Comparison of ENCODE assay signal across 8 cellular contexts in the genomic region with DNA sequence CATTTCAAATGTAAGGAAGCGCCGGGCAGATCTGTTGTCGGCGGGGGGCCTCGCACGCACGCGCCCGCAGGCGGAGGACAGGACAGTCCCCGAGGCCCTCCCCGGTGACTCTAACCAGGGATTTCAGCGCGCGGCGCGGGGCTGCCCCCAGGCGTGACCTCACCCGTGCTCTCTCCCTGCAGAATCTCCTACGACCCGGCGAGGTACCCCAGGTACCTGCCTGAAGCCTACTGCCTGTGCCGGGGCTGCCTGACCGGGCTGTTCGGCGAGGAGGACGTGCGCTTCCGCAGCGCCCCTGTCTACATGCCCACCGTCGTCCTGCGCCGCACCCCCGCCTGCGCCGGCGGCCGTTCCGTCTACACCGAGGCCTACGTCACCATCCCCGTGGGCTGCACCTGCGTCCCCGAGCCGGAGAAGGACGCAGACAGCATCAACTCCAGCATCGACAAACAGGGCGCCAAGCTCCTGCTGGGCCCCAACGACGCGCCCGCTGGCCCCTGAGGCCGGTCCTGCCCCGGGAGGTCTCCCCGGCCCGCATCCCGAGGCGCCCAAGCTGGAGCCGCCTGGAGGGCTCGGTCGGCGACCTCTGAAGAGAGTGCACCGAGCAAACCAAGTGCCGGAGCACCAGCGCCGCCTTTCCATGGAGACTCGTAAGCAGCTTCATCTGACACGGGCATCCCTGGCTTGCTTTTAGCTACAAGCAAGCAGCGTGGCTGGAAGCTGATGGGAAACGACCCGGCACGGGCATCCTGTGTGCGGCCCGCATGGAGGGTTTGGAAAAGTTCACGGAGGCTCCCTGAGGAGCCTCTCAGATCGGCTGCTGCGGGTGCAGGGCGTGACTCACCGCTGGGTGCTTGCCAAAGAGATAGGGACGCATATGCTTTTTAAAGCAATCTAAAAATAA. TPM values are rescaled to one million over a fixed set of nuclear protein-coding genes. Genes with fewer than 3 reads are reported as not detected.
DNase-seq lines count a peak whose midpoint lies in the region; ATAC-seq, FAIRE-seq and TF ChIP-seq lines count a peak whose summit lies in the region.

No MANE protein-coding gene starts in this region.

- H3K27ac Mint-ChIP-seq in CD14-positive monocyte = no peak overlapping the region

- H3K27me3 ChIP-seq in keratinocyte (ENCODE audit: control insufficient read depth, extremely low read depth, insufficient read depth, low read length) (peaks cover 22% of the 10 kb centered on the region), stomach (peaks cover 0 to 34% (median 19%) of the 10 kb centered on the region in 3 donors)

- H3K36me3 ChIP-seq in keratinocyte (ENCODE audit: control insufficient read depth in 2 of 2, extremely low read depth in 1 of 2, insufficient read depth in 2 of 2, low read length in 2 of 2) (no peaks in the 10 kb centered on the region), stomach (no peaks in the 10 kb centered on the region)

- H3K27me3 Mint-ChIP-seq in CD14-positive monocyte (ENCODE audit: low read depth in 3 of 3) = peaks cover 2 to 26% (median 22%) of the 10 kb centered on the region in 3 donors

- intact Hi-C loops in CD14-positive monocyte (cut with micrococcal nuclease) (no loop called here), stomach (cut with DNase I; ENCODE audit: low total_unique reads) (no loop called here)

- H3K9me3 ChIP-seq in keratinocyte (ENCODE audit: control insufficient read depth, low read depth, low read length) = no peaks in the 10 kb centered on the region
- H3K9me3 ChIP-seq in stomach = no peaks in the 10 kb centered on the region

- TF ChIP-seq EP300 in stomach (IDR thresholded peaks at IDR 0.05) = no peak

- H2AFZ ChIP-seq in keratinocyte (ENCODE audit: control insufficient read depth, low read length) = peak overlapping the region; percentile 63

- peak overlapping the region; percentile 86 for H3K4me2 ChIP-seq in keratinocyte (ENCODE audit: control insufficient read depth, extremely low read depth, insufficient read depth, low read depth, low read length)

- peaks cover 9% of the 10 kb centered on the region for H3K4me1 Mint-ChIP-seq in CD14-positive monocyte

- TF ChIP-seq CTCF in CD14-positive monocyte (IDR thresholded peaks at IDR 0.05) (no peak), cardiac fibroblast (IDR thresholded peaks at IDR 0.05; ENCODE audit: low read depth, low read length) (no peak), keratinocyte (optimal IDR thresholded peaks at IDR 0.05 in 1 of 3, IDR thresholded peaks at IDR 0.05 in 1 of 3, conservative IDR thresholded peaks at IDR 0.05 in 1 of 3; ENCODE audit: extremely low read depth in 1 of 3, insufficient read depth in 2 of 3, low read length in 3 of 3) (no peak), stomach (IDR thresholded peaks at IDR 0.05) (no peak), GM13976 (IDR thresholded peaks at IDR 0.05; ENCODE audit: borderline replicate concordance, control extremely low read depth, extremely low read depth, insufficient read depth, missing control alignments) (no peak)

- no peaks in the 10 kb centered on the region for H3K9me3 Mint-ChIP-seq in CD14-positive monocyte

- dilution Hi-C loops in keratinocyte (cut with MboI; ENCODE audit: extremely low pct_ligation_motif_present, low sequenced_read_pairs) = no loop called here

- no peaks in the 10 kb centered on the region for H3K9me1 ChIP-seq in keratinocyte (ENCODE audit: control insufficient read depth, extremely low read depth, insufficient read depth, low read length)

- H3K27ac ChIP-seq in keratinocyte (ENCODE audit: control insufficient read depth, insufficient read depth, low read length) = no peak overlapping the region
- H3K27ac ChIP-seq in stomach = no peak overlapping the region

- in situ Hi-C loops in GM13976 (cut with MboI; ENCODE audit: low sequenced_read_pairs, unreplicated experiment) = loop anchor here (25.0 kb wide), 1 partner anchor 534 kb away; a partner anchor contains a TSS

- peak overlapping the region; percentile 22 for H3K9ac ChIP-seq in keratinocyte (ENCODE audit: control insufficient read depth, extremely low read depth, insufficient read depth, low read length)

- no peaks in the 10 kb centered on the region for H4K20me1 ChIP-seq in keratinocyte (ENCODE audit: control insufficient read depth, extremely low read depth, insufficient read depth, low read length)

- WGBS in stomach, 5 donors = 0 to 15% (median 10%) methylated on average over 40 to 81 of the region's 81 CpGs

- DNase-seq in CD14-positive monocyte (ENCODE audit: low spot score) (no peak), NCI-H1092 (lab: John Stamatoyannopoulos, UW) (peak; percentile 47), cardiac fibroblast (ENCODE audit: low read depth in 2 of 2) (peak; percentile 59 to 72), keratinocyte (ENCODE audit: low read depth, low spot score) (no peak), stomach (peak; percentile 56), GM13976 (ENCODE audit: low spot score) (no peak)

- H3K4me1 ChIP-seq in keratinocyte (ENCODE audit: control insufficient read depth, extremely low read depth, insufficient read depth, low read length) (peaks cover 4% of the 10 kb centered on the region), stomach (peaks cover 7 to 18% (median 13%) of the 10 kb centered on the region in 4 donors)

- H3K36me3 Mint-ChIP-seq in CD14-positive monocyte = no peaks in the 10 kb centered on the region

- H3K4me3 ChIP-seq in cardiac fibroblast (replicated peaks in 1 of 2; ENCODE audit: low read depth in 2 of 2, low read length in 2 of 2) = peak overlapping the region; percentile 21 to 35
- peak overlapping the region; percentile 20 to 54 (median 53) for H3K4me3 ChIP-seq in keratinocyte (ENCODE audit: control insufficient read depth in 2 of 3, extremely low read depth in 1 of 3, insufficient read depth in 2 of 3, low read depth in 1 of 3, low read length in 3 of 3)
- peak overlapping the region; percentile 19 to 46 (median 38) for H3K4me3 ChIP-seq in stomach

- no peak for TF ChIP-seq POLR2A in stomach (IDR thresholded peaks at IDR 0.05)

- H3K79me2 ChIP-seq in keratinocyte (ENCODE audit: control insufficient read depth, insufficient read depth, low read length) = no peaks in the 10 kb centered on the region

- H3K4me3 Mint-ChIP-seq in CD14-positive monocyte = peak overlapping the region; percentile 41 to 85

- ATAC-seq in HG03354 (IDR thresholded peaks at IDR 0.05; ENCODE audit: poor library complexity, severe bottlenecking, unreplicated experiment) (no peak), GM18870 (IDR thresholded peaks at IDR 0.05; ENCODE audit: unreplicated experiment) (no peak)

- no peak for FAIRE-seq in keratinocyte (lab: Jason Lieb, UNC)

RNA-seq across cellular contexts. Expression of a gene that starts 18.2 kb away (rescaled TPM):
- polyA plus RNA-seq in CD14-positive monocyte = not detected
- 0.07 to 0.09 TPM (median 0.09 TPM) in 3 replicates for polyA plus RNA-seq in keratinocyte
- not detected for polyA plus RNA-seq in keratinocyte (2011; ENCODE audit: low read depth)
- 0.10 and 0.12 TPM in 2 replicates for polyA plus RNA-seq in keratinocyte (2011; cell fraction: cytosol; rRNA removed)
- polyA plus RNA-seq in keratinocyte (2011; cell fraction: nucleus; rRNA removed) = 0.05 TPM in 1 of 2 replicates, not detected in the other
- polyA plus RNA-seq in keratinocyte (2012; ENCODE audit: low replicate concordance) = 0.85 and 1.7 TPM in 2 replicates
- polyA minus RNA-seq in keratinocyte = not detected in 3 replicates
- polyA minus RNA-seq in keratinocyte (2011; cell fraction: cytosol; rRNA and poly(A)+ RNA removed) = not detected
- polyA minus RNA-seq in keratinocyte (2011; cell fraction: nucleus; rRNA and poly(A)+ RNA removed) = not detected in 2 replicates
- total RNA-seq in stomach = 1 to 10 TPM in 3 of 5 donors, under 1 TPM in 1, not detected in 1; 0.45 to 3.5 (median 2.1) TPM
- under 1 TPM in 2 of 3 donors, not detected in 1; 0.65 to 0.68 TPM for polyA plus RNA-seq in stomach

RNA-seq across cellular contexts. Expression of a gene that starts 52.1 kb away (rescaled TPM):
- 1 to 10 TPM; 4.2 TPM for polyA plus RNA-seq in CD14-positive monocyte
- polyA plus RNA-seq in keratinocyte = 9.2 to 11.5 TPM (median 10.1 TPM) in 3 replicates
- 8.0 TPM for polyA plus RNA-seq in keratinocyte (2011; ENCODE audit: low read depth)
- 11.2 and 14.8 TPM in 2 replicates for polyA plus RNA-seq in keratinocyte (2011; cell fraction: cytosol; rRNA removed)
- 5.6 and 7.9 TPM in 2 replicates for polyA plus RNA-seq in keratinocyte (2011; cell fraction: nucleus; rRNA removed)
- 9.4 and 11.4 TPM in 2 replicates for polyA plus RNA-seq in keratinocyte (2012; ENCODE audit: low replicate concordance)
- 3.8 to 5.5 TPM in 2 of 3 replicates, not detected in the other for polyA minus RNA-seq in keratinocyte
- polyA minus RNA-seq in keratinocyte (2011; cell fraction: cytosol; rRNA and poly(A)+ RNA removed) = 11.5 TPM
- polyA minus RNA-seq in keratinocyte (2011; cell fraction: nucleus; rRNA and poly(A)+ RNA removed) = 0.74 and 7.4 TPM in 2 replicates
- 10 to 100 TPM in 2 of 5 donors, 1 to 10 TPM in 2, not detected in 1; 3.1 to 14.1 (median 8.7) TPM for total RNA-seq in stomach
- polyA plus RNA-seq in stomach = 10 to 100 TPM in 1 of 3 donors, 1 to 10 TPM in 2; 6.0 to 11.0 (median 7.2) TPM

Comparison
In these comparisons a context has a peak if more than half of its experiments do, and no peak if none do; other contexts are left out.
1. DNase-seq: peak in NCI-H1092 (single experiment), cardiac fibroblast (2 of 2) and stomach (single experiment); none in CD14-positive monocyte (single experiment), keratinocyte (single experiment) and GM13976 (single experiment).
2. Peak in every context shown above with its lines, with median percentiles within 50 percentile points of each other: H3K4me3 ChIP-seq.